Comparison of ENCODE assay signal across 2 cellular contexts in the genomic region with DNA sequence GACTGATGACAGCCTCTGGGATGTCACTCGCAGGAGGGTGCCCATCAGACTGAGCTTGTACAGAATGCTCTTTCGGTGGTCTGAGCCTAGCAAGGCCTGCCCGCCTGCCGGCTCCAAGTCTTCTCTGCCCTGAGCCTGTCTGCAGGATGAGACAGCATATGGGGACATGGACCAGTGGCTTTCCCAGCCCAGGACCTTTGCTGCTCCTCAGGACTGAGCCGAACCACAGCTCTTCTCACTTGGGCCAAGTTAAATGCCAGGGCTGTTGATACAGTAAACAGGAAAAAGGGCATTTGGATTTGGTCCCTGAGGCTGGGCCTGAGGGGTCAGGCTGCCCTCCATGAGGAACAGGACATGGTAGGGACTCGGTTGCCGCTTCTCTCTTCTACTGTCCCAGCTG.
TF ChIP-seq lines count a peak whose summit lies in the region.

No MANE protein-coding gene starts in this region.

TF ChIP-seq in HepG2, 621 proteins besides CTCF, POLR2A, EP300 and RAD21 (continued from another document):
- TF ChIP-seq ZNF781 (CRISPR knock-in tag; IDR thresholded peaks at IDR 0.05; ENCODE audit: borderline replicate concordance, not compliant biosample characterization) (no peak), KLF11 (CRISPR knock-in tag; IDR thresholded peaks at IDR 0.05) (no peak), ZFP36 (IDR thresholded peaks at IDR 0.05; ENCODE audit: borderline replicate concordance, low read depth, low read length, partially characterized antibody) (no peak), REPIN1 (CRISPR knock-in tag; IDR thresholded peaks at IDR 0.05; ENCODE audit: borderline replicate concordance, low read depth) (no peak), GTF2F1 (IDR thresholded peaks at IDR 0.05; ENCODE audit: low read length) (no peak), JARID2 (CRISPR knock-in tag; IDR thresholded peaks at IDR 0.05; ENCODE audit: insufficient replicate concordance) (no peak), MIER2 (CRISPR knock-in tag; IDR thresholded peaks at IDR 0.05) (no peak), ZNF572 (CRISPR knock-in tag; IDR thresholded peaks at IDR 0.05) (no peak)
- TF ChIP-seq, protein P1, sequence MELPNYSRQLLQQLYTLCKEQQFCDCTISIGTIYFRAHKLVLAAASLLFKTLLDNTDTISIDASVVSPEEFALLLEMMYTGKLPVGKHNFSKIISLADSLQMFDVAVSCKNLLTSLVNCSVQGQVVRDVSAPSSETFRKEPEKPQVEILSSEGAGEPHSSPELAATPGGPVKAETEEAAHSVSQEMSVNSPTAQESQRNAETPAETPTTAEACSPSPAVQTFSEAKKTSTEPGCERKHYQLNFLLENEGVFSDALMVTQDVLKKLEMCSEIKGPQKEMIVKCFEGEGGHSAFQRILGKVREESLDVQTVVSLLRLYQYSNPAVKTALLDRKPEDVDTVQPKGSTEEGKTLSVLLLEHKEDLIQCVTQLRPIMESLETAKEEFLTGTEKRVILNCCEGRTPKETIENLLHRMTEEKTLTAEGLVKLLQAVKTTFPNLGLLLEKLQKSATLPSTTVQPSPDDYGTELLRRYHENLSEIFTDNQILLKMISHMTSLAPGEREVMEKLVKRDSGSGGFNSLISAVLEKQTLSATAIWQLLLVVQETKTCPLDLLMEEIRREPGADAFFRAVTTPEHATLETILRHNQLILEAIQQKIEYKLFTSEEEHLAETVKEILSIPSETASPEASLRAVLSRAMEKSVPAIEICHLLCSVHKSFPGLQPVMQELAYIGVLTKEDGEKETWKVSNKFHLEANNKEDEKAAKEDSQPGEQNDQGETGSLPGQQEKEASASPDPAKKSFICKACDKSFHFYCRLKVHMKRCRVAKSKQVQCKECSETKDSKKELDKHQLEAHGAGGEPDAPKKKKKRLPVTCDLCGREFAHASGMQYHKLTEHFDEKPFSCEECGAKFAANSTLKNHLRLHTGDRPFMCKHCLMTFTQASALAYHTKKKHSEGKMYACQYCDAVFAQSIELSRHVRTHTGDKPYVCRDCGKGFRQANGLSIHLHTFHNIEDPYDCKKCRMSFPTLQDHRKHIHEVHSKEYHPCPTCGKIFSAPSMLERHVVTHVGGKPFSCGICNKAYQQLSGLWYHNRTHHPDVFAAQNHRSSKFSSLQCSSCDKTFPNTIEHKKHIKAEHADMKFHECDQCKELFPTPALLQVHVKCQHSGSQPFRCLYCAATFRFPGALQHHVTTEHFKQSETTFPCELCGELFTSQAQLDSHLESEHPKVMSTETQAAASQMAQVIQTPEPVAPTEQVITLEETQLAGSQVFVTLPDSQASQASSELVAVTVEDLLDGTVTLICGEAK (IDR thresholded peaks at IDR 0.05): no peak
- TF ChIP-seq, protein P1 (CRISPR knock-in tag; IDR thresholded peaks at IDR 0.05): no peak
TF ChIP-seq in HepG2: peak in this region for 0.

TF ChIP-seq in H1, 55 proteins besides CTCF, POLR2A, EP300 and RAD21:
- TF ChIP-seq, protein P2, sequence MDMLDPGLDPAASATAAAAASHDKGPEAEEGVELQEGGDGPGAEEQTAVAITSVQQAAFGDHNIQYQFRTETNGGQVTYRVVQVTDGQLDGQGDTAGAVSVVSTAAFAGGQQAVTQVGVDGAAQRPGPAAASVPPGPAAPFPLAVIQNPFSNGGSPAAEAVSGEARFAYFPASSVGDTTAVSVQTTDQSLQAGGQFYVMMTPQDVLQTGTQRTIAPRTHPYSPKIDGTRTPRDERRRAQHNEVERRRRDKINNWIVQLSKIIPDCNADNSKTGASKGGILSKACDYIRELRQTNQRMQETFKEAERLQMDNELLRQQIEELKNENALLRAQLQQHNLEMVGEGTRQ (IDR thresholded peaks at IDR 0.05; ENCODE audit: low read length): no peak
- TF ChIP-seq JUN (IDR thresholded peaks at IDR 0.05; ENCODE audit: low read depth, low read length): no peak
- no peak for TF ChIP-seq TEAD4 (IDR thresholded peaks at IDR 0.05; ENCODE audit: low read depth, low read length)
- TF ChIP-seq SIN3A (conservative IDR thresholded peaks at IDR 0.05 in 1 of 2, IDR thresholded peaks at IDR 0.05 in 1 of 2; ENCODE audit: low read depth in 1 of 2, low read length in 2 of 2): no peak
- no peak for TF ChIP-seq SP4 (IDR thresholded peaks at IDR 0.05; ENCODE audit: low read length)
- no peak for TF ChIP-seq BRCA1 (IDR thresholded peaks at IDR 0.05; ENCODE audit: low read depth, low read length)
- TF ChIP-seq EZH2 (IDR thresholded peaks at IDR 0.05; ENCODE audit: low read depth, low read length, severe bottlenecking): no peak
- TF ChIP-seq CTBP2 (IDR thresholded peaks at IDR 0.05; ENCODE audit: borderline replicate concordance, insufficient read depth, insufficient read length, low read length): no peak
- TF ChIP-seq MAFK (IDR thresholded peaks at IDR 0.05; ENCODE audit: low read depth, low read length): no peak
- no peak for TF ChIP-seq SP2 (IDR thresholded peaks at IDR 0.05; ENCODE audit: low read length)
- no peak for TF ChIP-seq SIRT6 (IDR thresholded peaks at IDR 0.05; ENCODE audit: low read length)
